In genomic region chr19:13118424-13119193, GRCh38 we compare ENCODE assay signal across 8 cellular contexts. TPM values are rescaled to one million over a fixed set of nuclear protein-coding genes. Genes with fewer than 3 reads are reported as not detected.
DNase-seq lines count a peak whose midpoint lies in the region; ATAC-seq and TF ChIP-seq lines count a peak whose summit lies in the region.

No MANE protein-coding gene starts in this region.

- no peak for TF ChIP-seq CTCF in chondrocyte (IDR thresholded peaks at IDR 0.05)
- TF ChIP-seq CTCF in lower lobe of right lung (IDR thresholded peaks at IDR 0.05), result no peak

- H3K27ac Mint-ChIP-seq in chondrocyte (ENCODE audit: unreplicated experiment), result peak overlapping the region; percentile 60

- WGBS in thymus, result 1% methylated on average over 57 of the region's 57 CpGs

- H3K4me1 ChIP-seq in lower lobe of right lung (peaks cover 39% of the 10 kb centered on the region), thymus (ENCODE audit: control insufficient read depth, insufficient read depth, low read length) (peaks cover 14% of the 10 kb centered on the region)

- ATAC-seq in HG02970 (IDR thresholded peaks at IDR 0.05; ENCODE audit: low FRiP score, unreplicated experiment), result peak; percentile 1
- peak; percentile 28 to 47 for ATAC-seq in lower lobe of right lung

- H3K4me3 Mint-ChIP-seq in chondrocyte (ENCODE audit: unreplicated experiment), result peak overlapping the region; percentile 69

- peaks cover 61% of the 10 kb centered on the region for H3K4me1 Mint-ChIP-seq in chondrocyte (ENCODE audit: low read depth)

- DNase-seq in NCI-H2081 (lab: John Stamatoyannopoulos, UW), result peak; percentile 36 to 44
- DNase-seq in NCI-H2081 treated with DMSO at 0.1 percent for 48 hours (lab: John Stamatoyannopoulos, UW), result no peak
- peak; percentile 43 for DNase-seq in RPMI7951 (ENCODE audit: low read depth)
- DNase-seq in chondrocyte (ENCODE audit: low spot score), result no peak
- DNase-seq in lower lobe of right lung, result peak; percentile 81
- no peak for DNase-seq in CD1c-positive myeloid dendritic cell (ENCODE audit: extremely low spot score)

- H3K36me3 ChIP-seq in lower lobe of right lung (peaks cover 22% of the 10 kb centered on the region), thymus (ENCODE audit: control insufficient read depth, insufficient read depth) (peaks cover 17% of the 10 kb centered on the region)

- peaks cover 1% of the 10 kb centered on the region for H3K36me3 Mint-ChIP-seq in chondrocyte (ENCODE audit: low read depth)

- intact Hi-C loops in lower lobe of right lung (cut with DNase I), result no loop called here

- no peaks in the 10 kb centered on the region for H3K27me3 Mint-ChIP-seq in chondrocyte (ENCODE audit: low read depth)

- no peaks in the 10 kb centered on the region for H3K27me3 ChIP-seq in lower lobe of right lung (ENCODE audit: low read depth)
- no peaks in the 10 kb centered on the region for H3K27me3 ChIP-seq in thymus (ENCODE audit: control insufficient read depth, insufficient read depth)

- no peaks in the 10 kb centered on the region for H3K9me3 Mint-ChIP-seq in chondrocyte (ENCODE audit: low read depth)

- H3K9me3 ChIP-seq in lower lobe of right lung (no peaks in the 10 kb centered on the region), thymus (ENCODE audit: control insufficient read depth) (no peaks in the 10 kb centered on the region)

- H3K27ac ChIP-seq in lower lobe of right lung (peak overlapping the region; percentile 71), thymus (ENCODE audit: low read depth) (peak overlapping the region; percentile 40)

- H3K4me3 ChIP-seq in lower lobe of right lung (peak overlapping the region; percentile 82), thymus (ENCODE audit: low read length) (peak overlapping the region; percentile 88)

RNA-seq across cellular contexts. Expression of gene NACC1, which starts 0.5 kb away (rescaled TPM):
- 27.9 and 28.0 TPM in 2 replicates for total RNA-seq in RPMI7951 (2014; rRNA removed; shearing (Covaris generic))
- total RNA-seq in chondrocyte, result 45.2 to 49.5 TPM (median 47.3 TPM) in 3 replicates
- total RNA-seq in lower lobe of right lung, result 35.2 TPM
- polyA plus RNA-seq in thymus, result 17.5 TPM

RNA-seq across cellular contexts. Expression of gene TRMT1, which starts 2.1 kb away (rescaled TPM):
- total RNA-seq in RPMI7951 (2014; rRNA removed; shearing (Covaris generic)), result 39.7 and 46.4 TPM in 2 replicates
- total RNA-seq in chondrocyte (25.4 to 35.8 TPM (median 28.9 TPM) in 3 replicates), lower lobe of right lung (29.3 TPM)
- 69.9 TPM for polyA plus RNA-seq in thymus

RNA-seq across cellular contexts. Expression of gene LYL1, which starts 16.0 kb away (rescaled TPM):
- 4.1 and 6.0 TPM in 2 replicates for total RNA-seq in RPMI7951 (2014; rRNA removed; shearing (Covaris generic))
- total RNA-seq in chondrocyte (0.38 to 0.47 TPM in 2 of 3 replicates, not detected in the other), lower lobe of right lung (27.2 TPM)
- 14.0 TPM for polyA plus RNA-seq in thymus

RNA-seq across cellular contexts. Expression of gene STX10, which starts 31.6 kb away (rescaled TPM):
- total RNA-seq in RPMI7951 (2014; rRNA removed; shearing (Covaris generic)), result 136 and 162 TPM in 2 replicates
- total RNA-seq in chondrocyte, result 42.9 to 53.0 TPM (median 45.6 TPM) in 3 replicates
- 82.7 TPM for total RNA-seq in lower lobe of right lung
- 101 TPM for polyA plus RNA-seq in thymus

RNA-seq across cellular contexts. Expression of gene IER2, which starts 31.6 kb away (rescaled TPM):
- 15.3 and 18.5 TPM in 2 replicates for total RNA-seq in RPMI7951 (2014; rRNA removed; shearing (Covaris generic))
- total RNA-seq in chondrocyte, result 38.4 to 67.1 TPM (median 58.5 TPM) in 3 replicates
- 80.2 TPM for total RNA-seq in lower lobe of right lung
- 92.7 TPM for polyA plus RNA-seq in thymus

Comparison
In these comparisons a context has a peak if more than half of its experiments do, and no peak if none do; other contexts are left out.
1. DNase-seq: peak in NCI-H2081 (2 of 2), RPMI7951 (single experiment) and lower lobe of right lung (single experiment); none in NCI-H2081 treated with DMSO at 0.1 percent for 48 hours (single experiment), chondrocyte (single experiment) and CD1c-positive myeloid dendritic cell (single experiment).